ENCODE assay signal across 2 cellular contexts in the genomic region with DNA sequence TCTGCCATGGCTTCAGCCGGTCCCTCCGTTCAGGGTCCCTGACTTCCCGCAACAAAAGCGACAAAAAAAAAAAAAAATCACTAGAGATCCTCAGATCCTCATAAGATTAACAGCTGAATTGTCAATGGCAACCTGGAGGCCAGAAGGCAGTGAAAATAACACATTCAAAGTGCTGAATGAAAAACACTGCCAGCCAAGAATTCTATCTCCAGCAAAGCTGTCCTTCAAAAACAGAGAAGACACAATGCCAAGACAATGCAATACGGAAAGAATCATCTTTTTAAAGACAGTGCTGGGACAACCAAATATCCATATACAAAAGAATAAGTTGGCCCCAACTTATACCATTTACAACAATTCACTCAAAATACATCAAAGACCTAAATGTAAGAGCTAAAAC.
A peak's percentile ranks its signal among the peaks of the same experiment; 100 is the strongest.
TF ChIP-seq lines count a peak whose summit lies in the region.

No MANE protein-coding gene starts in this region.

TF ChIP-seq in HEK293, 187 proteins besides CTCF, POLR2A, EP300 and RAD21:
- TF ChIP-seq ZNF548 (tag by site-specific recombination; IDR thresholded peaks at IDR 0.05) (no peak), ZNF558 (tag by site-specific recombination; IDR thresholded peaks at IDR 0.05) (0 out of 2 replicates have a peak, but pooled peaks have one; percentile 21), ZNF157 (tag by site-specific recombination; IDR thresholded peaks at IDR 0.05) (peak; percentile 35; the same call in 1 of the 2 replicates), SETDB1 (IDR thresholded peaks at IDR 0.05; ENCODE audit: insufficient read length, low read length) (peak; percentile 92), ZEB2 (tag by site-specific recombination; IDR thresholded peaks at IDR 0.05) (no peak), ZNF184 (tag by site-specific recombination; IDR thresholded peaks at IDR 0.05) (no peak), ZNF837 (tag by site-specific recombination; IDR thresholded peaks at IDR 0.05) (no peak), TRIM28 (IDR thresholded peaks at IDR 0.05; ENCODE audit: borderline replicate concordance, low read length) (peak; percentile 77; the same call in 1 of the 2 replicates), ZNF791 (tag by site-specific recombination; IDR thresholded peaks at IDR 0.05) (no peak), ZNF600 (tag by site-specific recombination; IDR thresholded peaks at IDR 0.05) (no peak)

TF ChIP-seq in GM12878, 131 proteins besides CTCF, POLR2A, EP300 and RAD21:
- no peak for TF ChIP-seq EGR1 (IDR thresholded peaks at IDR 0.05; ENCODE audit: borderline replicate concordance in 1 of 2, low read depth in 2 of 2, low read length in 2 of 2)
- TF ChIP-seq CBX5 (IDR thresholded peaks at IDR 0.05; ENCODE audit: low read depth), result 0 out of 2 replicates have a peak, but pooled peaks have one; percentile 53
- TF ChIP-seq POU2F2 (IDR thresholded peaks at IDR 0.05; ENCODE audit: borderline replicate concordance, low read depth, low read length), result peak; percentile 38; the same call in 1 of the 3 replicates
